Comparison of ENCODE assay signal across 30 cellular contexts in genomic region chr10:75150656-75151055, GRCh38.
"Had no signal": no experiment of that assay in that cellular context is flagged by ENCODE, and none has a peak within 500 bp of the region (broad histone marks: within the 10 kb centered on the region; RNA-seq: fewer than 3 reads in every experiment).

No MANE protein-coding gene starts in this region.

- H3K4me1 ChIP-seq: SJSA1 had no signal

- H3K4me2 ChIP-seq: KMS-11 had no signal

- H3K27me3 Mint-ChIP-seq: activated CD4-positive, alpha-beta T cell treated with anti-CD3 and anti-CD28 coated beads, Interleukin-2, amount 10 ng/mL, durations not matched to agents 24 days and 14 days; activated CD8-positive, alpha-beta memory T cell treated with anti-CD3 and anti-CD28 coated beads, Interleukin-2, amount 10 ng/mL, durations not matched to agents 7 days and 5 days; activated T-cell treated with anti-CD3 and anti-CD28 coated beads, Interleukin-2, amount 50 U/mL, for 24 hours; brain had no signal

- H3K27me3 ChIP-seq: cardiac muscle cell, SJSA1 had no signal

- H3K9me3 Mint-ChIP-seq: activated CD4-positive, alpha-beta T cell treated with anti-CD3 and anti-CD28 coated beads, Interleukin-2, amount 10 ng/mL, durations not matched to agents 24 days and 14 days; activated naive CD4-positive, alpha-beta T cell treated with anti-CD3 and anti-CD28 coated beads, Interleukin-2, amount 50 U/mL, for 72 hours; activated T-cell treated with anti-CD3 and anti-CD28 coated beads, Interleukin-2, amount 50 U/mL, for 24 hours; activated T-helper 1 cell treated with anti-CD3 and anti-CD28 coated beads, Interleukin-12 subunit alpha, Interleukin-12 subunit beta, Interleukin-2, Interleukin-4 antibody, amounts not matched to agents 30 ng/mL and 10 ng/mL and 1 ng/mL, durations not matched to agents 14 hours and 24 hours and 36 hours; brain; WTC11 had no signal

- ATAC-seq: activated CD8-positive, alpha-beta memory T cell treated with anti-CD3 and anti-CD28 coated beads, Interleukin-2, amount 10 ng/mL, durations not matched to agents 7 days and 5 days; activated naive CD4-positive, alpha-beta T cell treated with anti-CD3 and anti-CD28 coated beads, Interleukin-2, amount 50 U/mL, for 72 hours; SK-N-SH treated with all-trans-retinoic acid at 6 μM for 48 hours; WTC11 had no signal

- H3K27ac Mint-ChIP-seq: activated CD4-positive, alpha-beta T cell treated with anti-CD3 and anti-CD28 coated beads, Interleukin-2, amount 10 ng/mL, durations not matched to agents 24 days and 14 days; activated CD8-positive, alpha-beta memory T cell treated with anti-CD3 and anti-CD28 coated beads, Interleukin-2, amount 10 ng/mL, durations not matched to agents 7 days and 5 days; activated T-cell treated with anti-CD3 and anti-CD28 coated beads, Interleukin-2, amount 50 U/mL, for 24 hours; activated T-helper 1 cell treated with anti-CD3 and anti-CD28 coated beads, Interleukin-12 subunit alpha, Interleukin-12 subunit beta, Interleukin-2, Interleukin-4 antibody, amounts not matched to agents 30 ng/mL and 10 ng/mL and 1 ng/mL, durations not matched to agents 14 hours and 24 hours and 36 hours; WTC11 had no signal

- H3K4me3 ChIP-seq: cardiac muscle cell, SJSA1 had no signal

- H3K4me3 Mint-ChIP-seq: activated CD4-positive, alpha-beta T cell treated with anti-CD3 and anti-CD28 coated beads, Interleukin-2, amount 10 ng/mL, durations not matched to agents 24 days and 14 days; activated CD8-positive, alpha-beta memory T cell treated with anti-CD3 and anti-CD28 coated beads, Interleukin-2, amount 10 ng/mL, durations not matched to agents 7 days and 5 days; activated T-cell treated with anti-CD3 and anti-CD28 coated beads, Interleukin-2, amount 50 U/mL, for 24 hours; activated T-helper 1 cell treated with anti-CD3 and anti-CD28 coated beads, Interleukin-12 subunit alpha, Interleukin-12 subunit beta, Interleukin-2, Interleukin-4 antibody, amounts not matched to agents 30 ng/mL and 10 ng/mL and 1 ng/mL, durations not matched to agents 14 hours and 24 hours and 36 hours; brain; WTC11 had no signal

- H3K27ac ChIP-seq: cardiac muscle cell, KMS-11, SJSA1 had no signal

- H3K9me3 ChIP-seq: SJSA1 had no signal

- DNase-seq: activated CD4-positive, alpha-beta T cell treated with anti-CD3 and anti-CD28 coated beads for 1 hour; activated CD4-positive, alpha-beta T cell treated with anti-CD3 and anti-CD28 coated beads, Interleukin-2, amount 10 ng/mL, durations not matched to agents 24 days and 14 days; activated CD4-positive, alpha-beta T cell treated with anti-CD3 and anti-CD28 coated beads, Interleukin-2, amount 50 U/mL, for 48 hours; activated CD8-positive, alpha-beta memory T cell treated with anti-CD3 and anti-CD28 coated beads, Interleukin-2, amount 10 ng/mL, durations not matched to agents 7 days and 5 days; activated effector memory CD4-positive, alpha-beta T cell treated with anti-CD3 and anti-CD28 coated beads, Interleukin-2, amount 50 U/mL, for 16 hours; activated naive CD4-positive, alpha-beta T cell treated with Interleukin-2 at 50 U/mL for 16 hours; activated T-cell treated with anti-CD3 and anti-CD28 coated beads, Interleukin-2, amount 50 U/mL, for 24 hours; amygdala; MM.1S; NCI-H1105; NCI-H1436; NCI-H1694 treated with DMSO at 0.1 percent for 48 hours; NCI-H2029 treated with DMSO at 0.1 percent for 48 hours; NCI-H345; NCI-H510A; NCI-H526 treated with DMSO at 0.1 percent for 48 hours; NCI-H82; OCI-M1; SHP77; SW 1271 had no signal

- FAIRE-seq: astrocyte, RCC 7860 had no signal

- H3K4me1 Mint-ChIP-seq: WTC11 had no signal

- H3K9ac ChIP-seq: KMS-11 had no signal
